8 cellular contexts compared by ENCODE assay signal in genomic region chr6:33744001-33744848, GRCh38. TPM values are rescaled to one million over a fixed set of nuclear protein-coding genes. Genes with fewer than 3 reads are reported as not detected.
DNase-seq lines count a peak whose midpoint lies in the region; ATAC-seq and TF ChIP-seq lines count a peak whose summit lies in the region.

No MANE protein-coding gene starts in this region.

- peak; percentile 16 to 46 for ATAC-seq in right cardiac atrium
- no peak for ATAC-seq in HG02759 (IDR thresholded peaks at IDR 0.05; ENCODE audit: unreplicated experiment)
- ATAC-seq in GM21528 (IDR thresholded peaks at IDR 0.05; ENCODE audit: low FRiP score, unreplicated experiment), result no peak

- 31% methylated on average over 11 of the region's 11 CpGs for WGBS in right cardiac atrium

- peak overlapping the region; percentile 57 for H3K27ac ChIP-seq in right cardiac atrium (ENCODE audit: low read length)

- peaks cover 5% of the 10 kb centered on the region for H3K4me1 ChIP-seq in right cardiac atrium (ENCODE audit: control insufficient read depth, insufficient read depth, low read length)

- peak; percentile 91 for TF ChIP-seq CTCF in GM06990 (IDR thresholded peaks at IDR 0.05; ENCODE audit: insufficient read depth, low read length, poor library complexity, severe bottlenecking)
- peak; percentile 97 for TF ChIP-seq CTCF in retinal pigment epithelial cell (conservative IDR thresholded peaks at IDR 0.05; ENCODE audit: low read depth, low read length)

- no peaks in the 10 kb centered on the region for H3K36me3 ChIP-seq in GM06990 (ENCODE audit: control insufficient read depth, insufficient read depth, low read length)

- DNase-seq in GM06990 (ENCODE audit: extremely low read depth, insufficient read length) (peak; percentile 31), NCI-H146 treated with DMSO at 0.1 percent for 48 hours (lab: John Stamatoyannopoulos, UW; ENCODE audit: unreplicated experiment) (peak; percentile 86), T-helper 1 cell (peak; percentile 33 to 67 (median 57)), amygdala (lab: John Stamatoyannopoulos, UW) (peak in 48 of 56 donors; percentile 11 to 86 (median 51)), right cardiac atrium (peak; percentile 71 to 87 (median 84)), retinal pigment epithelial cell (ENCODE audit: low read depth) (peak; percentile 55)

- H3K27me3 ChIP-seq in GM06990 (replicated peaks; ENCODE audit: control insufficient read depth, insufficient read depth, low read length), result no peaks in the 10 kb centered on the region; the same call in 1 of the 2 replicates
- no peaks in the 10 kb centered on the region for H3K27me3 ChIP-seq in right cardiac atrium (ENCODE audit: control insufficient read depth, insufficient read depth)

- H3K4me3 ChIP-seq in GM06990 (replicated peaks; ENCODE audit: low read depth, low read length) (no peak overlapping the region), right cardiac atrium (ENCODE audit: low read length) (peak overlapping the region; percentile 30), retinal pigment epithelial cell (ENCODE audit: low read length) (peak overlapping the region; percentile 16)

- intact Hi-C loops in right cardiac atrium (cut with DNase I), result loop anchor here in 1 of 4 donors (5.0 kb wide), 1 partner anchor 162 kb away; the partner anchor contains the start of gene BAK1

- no peaks in the 10 kb centered on the region for H3K9me3 ChIP-seq in right cardiac atrium (ENCODE audit: control insufficient read depth, low read length)

RNA-seq across cellular contexts. Expression of gene IP6K3, which starts 2.5 kb away (rescaled TPM):
- 10 to 100 TPM in 3 of 4 donors, 1 to 10 TPM in 1; 10.0 to 44.4 (median 27.1) TPM for total RNA-seq in right cardiac atrium
- 14.4 TPM for polyA plus RNA-seq in right cardiac atrium

RNA-seq across cellular contexts. Expression of gene UQCC2, which starts 32.7 kb away (rescaled TPM):
- 100 to 1,000 TPM; 188 to 264 (median 233) TPM for total RNA-seq in right cardiac atrium
- polyA plus RNA-seq in right cardiac atrium, result 376 TPM

RNA-seq across cellular contexts. Expression of gene LEMD2, which starts 44.7 kb away (rescaled TPM):
- total RNA-seq in right cardiac atrium, result 10 to 100 TPM; 29.5 to 34.6 (median 32.9) TPM
- polyA plus RNA-seq in right cardiac atrium, result 33.2 TPM

RNA-seq across cellular contexts. Expression of gene MLN, which starts 59.6 kb away (rescaled TPM):
- total RNA-seq in right cardiac atrium, result not detected
- not detected for polyA plus RNA-seq in right cardiac atrium

Comparison
In these comparisons a context has a peak if more than half of its experiments do, and no peak if none do; other contexts are left out.
1. DNase-seq: peak in every context shown above with its lines; median percentile 86 in NCI-H146 treated with DMSO at 0.1 percent for 48 hours; 84 in right cardiac atrium; 57 in T-helper 1 cell; 55 in retinal pigment epithelial cell; 51 in amygdala; 31 in GM06990.
2. ATAC-seq: peak in right cardiac atrium (2 of 2); none in HG02759 (single experiment) and GM21528 (single experiment).